In genomic region chr14:94382684-94383663, GRCh38 we compare ENCODE assay signal across 24 cellular contexts. TPM values are rescaled to one million over a fixed set of nuclear protein-coding genes. Genes with fewer than 3 reads are reported as not detected.
"Had no signal": no experiment of that assay in that cellular context is flagged by ENCODE, and none has a peak within 500 bp of the region (broad histone marks: within the 10 kb centered on the region; RNA-seq: fewer than 3 reads in every experiment).

No MANE protein-coding gene starts in this region.

- H3K9me3 ChIP-seq: colonic mucosa, gastrocnemius medialis, left ventricle myocardium inferior, sigmoid colon, testis, upper lobe of right lung had no signal

- H2AFZ ChIP-seq: parathyroid adenoma had no signal

- DNase-seq: activated CD4-positive, alpha-beta T cell treated with anti-CD3 and anti-CD28 coated beads, Interleukin-2, amount 50 U/mL, for 1 hour; activated naive CD4-positive, alpha-beta T cell treated with anti-CD3 and anti-CD28 coated beads, Interleukin-2, amount 10 ng/mL, durations not matched to agents 7 days and 5 days; activated naive CD8-positive, alpha-beta T cell treated with anti-CD3 and anti-CD28 coated beads, Interleukin-2, amount 50 U/mL, for 24 hours; activated T-cell treated with anti-CD3 and anti-CD28 coated beads, Interleukin-2, amount 50 U/mL, for 1 hour; anterior cingulate cortex; central memory CD4-positive, alpha-beta T cell; colonic mucosa; gastrocnemius medialis; left ventricle myocardium inferior; mesenchymal stem cell; naive thymus-derived CD4-positive, alpha-beta T cell; stimulated activated CD4-positive, alpha-beta T cell treated with anti-CD3 and anti-CD28 coated beads, Interleukin-4, amount 100 ng/mL, for 4 hours; testis; upper lobe of right lung had no signal

- H3K27ac Mint-ChIP-seq: activated naive CD4-positive, alpha-beta T cell treated with anti-CD3 and anti-CD28 coated beads, Interleukin-2, amount 10 ng/mL, durations not matched to agents 7 days and 5 days; activated naive CD8-positive, alpha-beta T cell treated with anti-CD3 and anti-CD28 coated beads, Interleukin-2, amount 50 U/mL, for 24 hours; activated T-helper 2 cell treated with anti-CD3 and anti-CD28 coated beads, Interferon-gamma antibody, Interleukin-2, Interleukin-4, amounts not matched to agents 10 μg/mL and 5 μg/mL and 100 μg/mL, durations not matched to agents 14 hours and 24 hours and 36 hours; naive thymus-derived CD4-positive, alpha-beta T cell; stimulated activated memory B cell treated with anti-CD40 and anti-IgM and Interleukin-4, amounts not matched to agents 10 μg/mL and 1 μg/mL and 100 μg/mL, for 72 hours; T-helper 1 cell treated with Interleukin-12 subunit alpha and Interleukin-12 subunit beta and Interleukin-4 antibody, amounts not matched to agents 30 μg/mL and 1 μg/mL, for 36 hours had no signal

- H3K27me3 Mint-ChIP-seq: stimulated activated memory B cell treated with anti-CD40 and anti-IgM and Interleukin-4, amounts not matched to agents 10 μg/mL and 1 μg/mL and 100 μg/mL, for 72 hours had no signal

- H3K36me3 ChIP-seq: colonic mucosa, gastrocnemius medialis, left ventricle myocardium inferior, sigmoid colon had no signal

- H3K4me3 ChIP-seq: colonic mucosa, gastrocnemius medialis, left ventricle myocardium inferior, sigmoid colon, testis, upper lobe of right lung had no signal

- H3K9me3 Mint-ChIP-seq: activated naive CD4-positive, alpha-beta T cell treated with anti-CD3 and anti-CD28 coated beads, Interleukin-2, amount 10 ng/mL, durations not matched to agents 7 days and 5 days; activated naive CD8-positive, alpha-beta T cell treated with anti-CD3 and anti-CD28 coated beads, Interleukin-2, amount 50 U/mL, for 24 hours; activated T-helper 2 cell treated with anti-CD3 and anti-CD28 coated beads, Interferon-gamma antibody, Interleukin-2, Interleukin-4, amounts not matched to agents 10 μg/mL and 5 μg/mL and 100 μg/mL, durations not matched to agents 14 hours and 24 hours and 36 hours; brain; stimulated activated memory B cell treated with anti-CD40 and anti-IgM and Interleukin-4, amounts not matched to agents 10 μg/mL and 1 μg/mL and 100 μg/mL, for 72 hours; T-helper 1 cell treated with Interleukin-12 subunit alpha and Interleukin-12 subunit beta and Interleukin-4 antibody, amounts not matched to agents 30 μg/mL and 1 μg/mL, for 36 hours had no signal

- H3K4me1 ChIP-seq: gastrocnemius medialis, left ventricle myocardium inferior, parathyroid adenoma had no signal

- H3K4me3 Mint-ChIP-seq: activated naive CD4-positive, alpha-beta T cell treated with anti-CD3 and anti-CD28 coated beads, Interleukin-2, amount 10 ng/mL, durations not matched to agents 7 days and 5 days; activated naive CD8-positive, alpha-beta T cell treated with anti-CD3 and anti-CD28 coated beads, Interleukin-2, amount 50 U/mL, for 24 hours; brain; naive thymus-derived CD4-positive, alpha-beta T cell; stimulated activated memory B cell treated with anti-CD40 and anti-IgM and Interleukin-4, amounts not matched to agents 10 μg/mL and 1 μg/mL and 100 μg/mL, for 72 hours; T-helper 1 cell treated with Interleukin-12 subunit alpha and Interleukin-12 subunit beta and Interleukin-4 antibody, amounts not matched to agents 30 μg/mL and 1 μg/mL, for 36 hours had no signal

- H3K9ac ChIP-seq: parathyroid adenoma had no signal

- H3K79me2 ChIP-seq: parathyroid adenoma had no signal

- ATAC-seq: activated naive CD8-positive, alpha-beta T cell treated with anti-CD3 and anti-CD28 coated beads, Interleukin-2, amount 50 U/mL, for 24 hours; gastrocnemius medialis; naive thymus-derived CD4-positive, alpha-beta T cell; stimulated activated memory B cell treated with anti-CD40 and anti-IgM and Interleukin-4, amounts not matched to agents 10 μg/mL and 1 μg/mL and 100 μg/mL, for 72 hours; upper lobe of right lung had no signal

- H3K36me3 Mint-ChIP-seq: activated naive CD4-positive, alpha-beta T cell treated with anti-CD3 and anti-CD28 coated beads, Interleukin-2, amount 10 ng/mL, durations not matched to agents 7 days and 5 days; brain; naive thymus-derived CD4-positive, alpha-beta T cell; stimulated activated memory B cell treated with anti-CD40 and anti-IgM and Interleukin-4, amounts not matched to agents 10 μg/mL and 1 μg/mL and 100 μg/mL, for 72 hours had no signal

- H3K27me3 ChIP-seq: colonic mucosa, gastrocnemius medialis, sigmoid colon, testis, upper lobe of right lung had no signal

- H3K27ac ChIP-seq: colonic mucosa, gastrocnemius medialis, left ventricle myocardium inferior, parathyroid adenoma, sigmoid colon, testis, upper lobe of right lung had no signal

- H3K4me1 Mint-ChIP-seq: activated naive CD4-positive, alpha-beta T cell treated with anti-CD3 and anti-CD28 coated beads, Interleukin-2, amount 10 ng/mL, durations not matched to agents 7 days and 5 days; stimulated activated memory B cell treated with anti-CD40 and anti-IgM and Interleukin-4, amounts not matched to agents 10 μg/mL and 1 μg/mL and 100 μg/mL, for 72 hours had no signal

RNA-seq across cellular contexts. Expression of gene SERPINA2, which starts 16.5 kb away (rescaled TPM):
- total RNA-seq: activated CD8-positive, alpha-beta memory T cell treated with anti-CD3 and anti-CD28 coated beads for 36 hours; activated T-helper 2 cell treated with anti-CD3 and anti-CD28 coated beads, Interferon-gamma antibody, Interleukin-2, Interleukin-4, amounts not matched to agents 10 μg/mL and 5 μg/mL and 100 μg/mL, durations not matched to agents 14 hours and 24 hours and 36 hours; colonic mucosa; gastrocnemius medialis; kidney epithelial cell; left ventricle myocardium inferior; mucosa of gallbladder; naive thymus-derived CD4-positive, alpha-beta T cell; sigmoid colon; testis; upper lobe of right lung had no signal
- polyA plus RNA-seq: esophagus; naive thymus-derived CD4-positive, alpha-beta T cell; sigmoid colon had no signal

RNA-seq across cellular contexts. Expression of gene SERPINA6, which starts 59.8 kb away (rescaled TPM):
- total RNA-seq: activated CD8-positive, alpha-beta memory T cell treated with anti-CD3 and anti-CD28 coated beads for 36 hours; activated T-helper 2 cell treated with anti-CD3 and anti-CD28 coated beads, Interferon-gamma antibody, Interleukin-2, Interleukin-4, amounts not matched to agents 10 μg/mL and 5 μg/mL and 100 μg/mL, durations not matched to agents 14 hours and 24 hours and 36 hours; kidney epithelial cell; left ventricle myocardium inferior; naive thymus-derived CD4-positive, alpha-beta T cell; sigmoid colon; testis; upper lobe of right lung had no signal
- polyA plus RNA-seq: naive thymus-derived CD4-positive, alpha-beta T cell had no signal
